Comparison of ENCODE assay signal across 12 cellular contexts in genomic region chr14:101854366-101854765, GRCh38.
A peak's percentile ranks its signal among the peaks of the same experiment; 100 is the strongest.
DNase-seq lines count a peak whose midpoint lies in the region; ATAC-seq and TF ChIP-seq lines count a peak whose summit lies in the region.
"Had no signal": no experiment of that assay in that cellular context is flagged by ENCODE, and none has a peak within 500 bp of the region (broad histone marks: within the 10 kb centered on the region; RNA-seq: fewer than 3 reads in every experiment).

No MANE protein-coding gene starts in this region.

- H3K27me3 ChIP-seq in right atrium auricular region = no peaks in the 10 kb centered on the region
- no peaks in the 10 kb centered on the region for H3K27me3 ChIP-seq in esophagus squamous epithelium

- H3K27ac Mint-ChIP-seq in T-helper 1 cell treated with Interleukin-12 subunit alpha and Interleukin-12 subunit beta and Interleukin-4 antibody, amounts not matched to agents 30 μg/mL and 1 μg/mL, for 36 hours = peak overlapping the region; percentile 62
- peak overlapping the region; percentile 38 for H3K27ac Mint-ChIP-seq in type B pancreatic cell

- no peak for TF ChIP-seq CTCF in right atrium auricular region (IDR thresholded peaks at IDR 0.05)
- TF ChIP-seq CTCF in type B pancreatic cell (conservative IDR thresholded peaks at IDR 0.05) = no peak
- no peak for TF ChIP-seq CTCF in esophagus squamous epithelium (IDR thresholded peaks at IDR 0.05)

- no peak overlapping the region for H3K4me3 ChIP-seq in right atrium auricular region
- H3K4me3 ChIP-seq in esophagus squamous epithelium = no peak overlapping the region

- peaks cover 58% of the 10 kb centered on the region for H3K4me1 Mint-ChIP-seq in T-helper 1 cell treated with Interleukin-12 subunit alpha and Interleukin-12 subunit beta and Interleukin-4 antibody, amounts not matched to agents 30 μg/mL and 1 μg/mL, for 36 hours (ENCODE audit: low read depth)
- peaks cover 29% of the 10 kb centered on the region for H3K4me1 Mint-ChIP-seq in type B pancreatic cell (ENCODE audit: unreplicated experiment)

- H3K27ac ChIP-seq in right atrium auricular region (no peak overlapping the region), esophagus squamous epithelium (peak overlapping the region in 1 of 4 donors; percentile 31)

- no peaks in the 10 kb centered on the region for H3K27me3 Mint-ChIP-seq in T-helper 1 cell treated with Interleukin-12 subunit alpha and Interleukin-12 subunit beta and Interleukin-4 antibody, amounts not matched to agents 30 μg/mL and 1 μg/mL, for 36 hours (ENCODE audit: low read depth)
- no peaks in the 10 kb centered on the region for H3K27me3 Mint-ChIP-seq in type B pancreatic cell

- H3K36me3 ChIP-seq in right atrium auricular region (peaks cover 5% of the 10 kb centered on the region), esophagus squamous epithelium (peaks cover 0 to 31% (median 4%) of the 10 kb centered on the region in 3 donors)

- peak; percentile 8 for ATAC-seq in Right ventricle myocardium superior (ENCODE audit: poor library complexity)
- peak; percentile 3 for ATAC-seq in left ventricle myocardium superior
- ATAC-seq in HG02885 (IDR thresholded peaks at IDR 0.05; ENCODE audit: poor library complexity, unreplicated experiment) = no peak
- ATAC-seq in GM21367 (IDR thresholded peaks at IDR 0.05; ENCODE audit: unreplicated experiment) = no peak
- ATAC-seq: Panc1 had no signal

- TF ChIP-seq POLR2A in esophagus squamous epithelium (IDR thresholded peaks at IDR 0.05) = no peak

- DNase-seq in Right ventricle myocardium superior (no peak), right atrium auricular region (ENCODE audit: low spot score) (no peak), left ventricle myocardium superior (no peak), type B pancreatic cell (ENCODE audit: extremely low spot score, unreplicated experiment) (no peak), esophagus squamous epithelium (lab: John Stamatoyannopoulos, UW) (no peak)
- DNase-seq: activated CD4-positive, CD25-positive, alpha-beta regulatory T cell treated with anti-CD3 and anti-CD28 coated beads, Interleukin-2, amount 50 U/mL, for 72 hours; C1 segment of cervical spinal cord; NCI-H1092 had no signal

- H3K9me3 ChIP-seq in right atrium auricular region (no peaks in the 10 kb centered on the region), esophagus squamous epithelium (no peaks in the 10 kb centered on the region)

- H3K4me1 ChIP-seq in right atrium auricular region = peaks cover 0 to 47% of the 10 kb centered on the region in 2 donors
- H3K4me1 ChIP-seq in esophagus squamous epithelium = peaks cover 6 to 32% (median 8%) of the 10 kb centered on the region in 3 donors

- intact Hi-C loops in Right ventricle myocardium superior (cut with DNase I) (no loop called here), left ventricle myocardium superior (cut with micrococcal nuclease) (no loop called here), esophagus squamous epithelium (cut with DNase I) (no loop called here)

- peaks cover 25% of the 10 kb centered on the region for H3K36me3 Mint-ChIP-seq in T-helper 1 cell treated with Interleukin-12 subunit alpha and Interleukin-12 subunit beta and Interleukin-4 antibody, amounts not matched to agents 30 μg/mL and 1 μg/mL, for 36 hours (ENCODE audit: low read depth)
- H3K36me3 Mint-ChIP-seq in type B pancreatic cell = peaks cover 11% of the 10 kb centered on the region

- H3K4me3 Mint-ChIP-seq in T-helper 1 cell treated with Interleukin-12 subunit alpha and Interleukin-12 subunit beta and Interleukin-4 antibody, amounts not matched to agents 30 μg/mL and 1 μg/mL, for 36 hours = no peak overlapping the region
- H3K4me3 Mint-ChIP-seq in type B pancreatic cell = no peak overlapping the region

- 45 to 70% methylated on average over 5 of the region's 5 CpGs for WGBS in esophagus squamous epithelium, 2 donors

- no peaks in the 10 kb centered on the region for H3K9me3 Mint-ChIP-seq in T-helper 1 cell treated with Interleukin-12 subunit alpha and Interleukin-12 subunit beta and Interleukin-4 antibody, amounts not matched to agents 30 μg/mL and 1 μg/mL, for 36 hours
- H3K9me3 Mint-ChIP-seq in type B pancreatic cell = no peaks in the 10 kb centered on the region

Comparison
In these comparisons a context has a peak if more than half of its experiments do, and no peak if none do; other contexts are left out.
1. ATAC-seq: peak in Right ventricle myocardium superior (single experiment) and left ventricle myocardium superior (single experiment); none in HG02885 (single experiment) and GM21367 (single experiment).